ENCODE assay signal across 17 cellular contexts in genomic region chr18:49100226-49100968, GRCh38.
DNase-seq lines count a peak whose midpoint lies in the region; ATAC-seq and TF ChIP-seq lines count a peak whose summit lies in the region.
"Had no signal": no experiment of that assay in that cellular context is flagged by ENCODE, and none has a peak within 500 bp of the region (broad histone marks: within the 10 kb centered on the region; RNA-seq: fewer than 3 reads in every experiment).

No MANE protein-coding gene starts in this region.

- DNase-seq in AG10803 (ENCODE audit: low read depth) (peak; percentile 25), M059J (ENCODE audit: low read depth) (peak; percentile 69), epithelial cell of esophagus (ENCODE audit: low read depth) (peak; percentile 24), myocyte (ENCODE audit: low read depth) (peak; percentile 82), erythroblast (lab: John Stamatoyannopoulos, UW) (no peak)
- DNase-seq in effector memory CD4-positive, alpha-beta T cell: no peak
- no peak for DNase-seq in stimulated activated CD4-positive, alpha-beta T cell treated with anti-CD3 and anti-CD28 coated beads, Interleukin-4, amount 100 ng/mL, for 24 hours
- DNase-seq: ACHN; COR-L47; naive B cell; NCI-H1092; NCI-H2227 treated with DMSO at 0.1 percent for 48 hours; sigmoid colon; SK-N-SH; stimulated activated naive CD8-positive, alpha-beta T cell treated with anti-CD3 and anti-CD28 coated beads, Interleukin-15, Interleukin-2, amounts not matched to agents 100 U/mL and 50 U/mL, for 24 hours had no signal

- TF ChIP-seq CTCF in AG10803 (conservative IDR thresholded peaks at IDR 0.05; ENCODE audit: low read length) (no peak), epithelial cell of esophagus (IDR thresholded peaks at IDR 0.05; ENCODE audit: insufficient read depth, low read depth, low read length, missing control alignments) (no peak)

- ATAC-seq in HG03097 (IDR thresholded peaks at IDR 0.05; ENCODE audit: low FRiP score, unreplicated experiment): no peak
- ATAC-seq: left lobe of liver; stimulated activated naive CD8-positive, alpha-beta T cell treated with anti-CD3 and anti-CD28 coated beads, Interleukin-15, Interleukin-2, amounts not matched to agents 100 U/mL and 50 U/mL, for 24 hours had no signal

- peaks cover 6% of the 10 kb centered on the region for H3K36me3 ChIP-seq in effector memory CD4-positive, alpha-beta T cell (ENCODE audit: control insufficient read depth, insufficient read depth, low read length)
- H3K36me3 ChIP-seq: sigmoid colon had no signal

- H3K4me3 ChIP-seq in AG10803 (ENCODE audit: low read length) (no peak overlapping the region), epithelial cell of esophagus (ENCODE audit: low read length) (no peak overlapping the region)
- H3K4me3 ChIP-seq in effector memory CD4-positive, alpha-beta T cell (ENCODE audit: insufficient read depth, low read depth, low read length, poor library complexity, severe bottlenecking): no peak overlapping the region
- H3K4me3 ChIP-seq: sigmoid colon had no signal

- no peaks in the 10 kb centered on the region for H3K9me3 ChIP-seq in effector memory CD4-positive, alpha-beta T cell (ENCODE audit: control insufficient read depth, low read length)
- H3K9me3 ChIP-seq: sigmoid colon, SK-N-SH had no signal

- no peak overlapping the region for H3K27ac ChIP-seq in effector memory CD4-positive, alpha-beta T cell (ENCODE audit: insufficient read depth, low read length, poor library complexity, severe bottlenecking)
- H3K27ac ChIP-seq: sigmoid colon had no signal

- no peaks in the 10 kb centered on the region for H3K27me3 ChIP-seq in effector memory CD4-positive, alpha-beta T cell (replicated peaks; ENCODE audit: control insufficient read depth, insufficient read depth, low read length, poor library complexity, severe bottlenecking)
- H3K27me3 ChIP-seq: sigmoid colon had no signal

- no peak for TF ChIP-seq POLR2A in erythroblast (IDR thresholded peaks at IDR 0.05; ENCODE audit: low read length)

- H3K4me1 ChIP-seq in effector memory CD4-positive, alpha-beta T cell (ENCODE audit: control insufficient read depth, insufficient read depth, low read length, poor library complexity, severe bottlenecking): no peaks in the 10 kb centered on the region

Comparison
In these comparisons a context has a peak if more than half of its experiments do, and no peak if none do; other contexts are left out.
1. DNase-seq: peak in AG10803 (single experiment), M059J (single experiment), epithelial cell of esophagus (single experiment) and myocyte (single experiment); none in effector memory CD4-positive, alpha-beta T cell (0 of 3), erythroblast (0 of 2) and stimulated activated CD4-positive, alpha-beta T cell treated with anti-CD3 and anti-CD28 coated beads, Interleukin-4, amount 100 ng/mL, for 24 hours (single experiment).